13 cellular contexts compared by ENCODE assay signal in genomic region chr2:233841183-233841582, GRCh38. TPM values are rescaled to one million over a fixed set of nuclear protein-coding genes. Genes with fewer than 3 reads are reported as not detected.
A peak's percentile ranks its signal among the peaks of the same experiment; 100 is the strongest.
DNase-seq lines count a peak whose midpoint lies in the region; ATAC-seq and TF ChIP-seq lines count a peak whose summit lies in the region.
"Had no signal": no experiment of that assay in that cellular context is flagged by ENCODE, and none has a peak within 500 bp of the region (broad histone marks: within the 10 kb centered on the region; RNA-seq: fewer than 3 reads in every experiment).

No MANE protein-coding gene starts in this region.

- H3K36me3 ChIP-seq in breast epithelium (no peaks in the 10 kb centered on the region), Loucy (ENCODE audit: insufficient read depth, low read length) (peaks cover 98% of the 10 kb centered on the region), upper lobe of right lung (no peaks in the 10 kb centered on the region)

- no peak for DNase-seq in MCF 10A (ENCODE audit: unreplicated experiment)
- DNase-seq in breast epithelium (ENCODE audit: low spot score in 2 of 2): no peak
- peak; percentile 34 for DNase-seq in chondrocyte (ENCODE audit: low spot score)
- DNase-seq in upper lobe of right lung: peak; percentile 37
- DNase-seq: EL; IMR-90; NCI-H1436 treated with DMSO at 0.1 percent for 48 hours; NCI-H2081; NCI-H524 treated with DMSO at 0.1 percent for 48 hours; NK-92 treated with Interleukin-12 subunit alpha and Interleukin-12 subunit beta, amount 100 ng/mL, for 24 hours had no signal

- H3K4me3 Mint-ChIP-seq in MCF 10A (ENCODE audit: unreplicated experiment) (no peak overlapping the region), chondrocyte (ENCODE audit: unreplicated experiment) (no peak overlapping the region)

- ATAC-seq in upper lobe of right lung (no peak), HG02885 (IDR thresholded peaks at IDR 0.05; ENCODE audit: poor library complexity, unreplicated experiment) (no peak), HG02759 (IDR thresholded peaks at IDR 0.05; ENCODE audit: unreplicated experiment) (no peak)

- peaks cover 50% of the 10 kb centered on the region for H4K20me1 ChIP-seq in Loucy (ENCODE audit: insufficient read depth, low read length, poor library complexity, severe bottlenecking)

- H3K27me3 Mint-ChIP-seq in MCF 10A (ENCODE audit: insufficient read depth, unreplicated experiment): no peaks in the 10 kb centered on the region
- H3K27me3 Mint-ChIP-seq in chondrocyte (ENCODE audit: low read depth): no peaks in the 10 kb centered on the region

- POLR2A ChIA-PET in MCF 10A (lab: Yijun Ruan, JAX): no interaction called here

- H3K9me3 ChIP-seq in breast epithelium (no peaks in the 10 kb centered on the region), Loucy (ENCODE audit: insufficient read depth, low read depth, low read length) (no peaks in the 10 kb centered on the region), upper lobe of right lung (no peaks in the 10 kb centered on the region)

- H3K27ac Mint-ChIP-seq in MCF 10A (ENCODE audit: low read depth, unreplicated experiment) (no peak overlapping the region), chondrocyte (ENCODE audit: unreplicated experiment) (no peak overlapping the region)

- no peak overlapping the region for H3K4me3 ChIP-seq in breast epithelium
- H3K4me3 ChIP-seq in Loucy (ENCODE audit: low read length, poor library complexity, severe bottlenecking): peak overlapping the region; percentile 60
- no peak overlapping the region for H3K4me3 ChIP-seq in upper lobe of right lung

- BruUV-seq in MCF 10A (replicated peaks; lab: Mats Ljungman, UMichigan): TSS peak; percentile 54

- H3K36me3 Mint-ChIP-seq in MCF 10A (ENCODE audit: insufficient read depth, unreplicated experiment): peaks cover 24% of the 10 kb centered on the region
- H3K36me3 Mint-ChIP-seq in chondrocyte (ENCODE audit: low read depth): peaks cover 9% of the 10 kb centered on the region

- H3K9me3 Mint-ChIP-seq in MCF 10A (ENCODE audit: unreplicated experiment) (no peaks in the 10 kb centered on the region), chondrocyte (ENCODE audit: low read depth) (no peaks in the 10 kb centered on the region)

- H3K4me2 ChIP-seq in Loucy (ENCODE audit: low read depth, low read length, poor library complexity, severe bottlenecking): peak overlapping the region; percentile 68

- H3K4me1 Mint-ChIP-seq in MCF 10A (ENCODE audit: insufficient read depth, unreplicated experiment) (peaks cover 5% of the 10 kb centered on the region), chondrocyte (ENCODE audit: low read depth) (peaks cover 6% of the 10 kb centered on the region)

- no peaks in the 10 kb centered on the region for H3K9me2 ChIP-seq in Loucy (replicated peaks; ENCODE audit: low read depth, low read length)

- intact Hi-C loops in MCF 10A (cut with micrococcal nuclease): no loop called here
- intact Hi-C loops in breast epithelium (cut with DNase I; ENCODE audit: low total_unique reads): no loop called here
- intact Hi-C loops in upper lobe of right lung (cut with DNase I): no loop called here

- no peak overlapping the region for H3K27ac ChIP-seq in breast epithelium
- no peak overlapping the region for H3K27ac ChIP-seq in upper lobe of right lung

- TF ChIP-seq CTCF in MCF 10A (IDR thresholded peaks at IDR 0.05; ENCODE audit: unreplicated experiment): no peak
- TF ChIP-seq CTCF in breast epithelium (IDR thresholded peaks at IDR 0.05): no peak
- TF ChIP-seq CTCF in Loucy (conservative IDR thresholded peaks at IDR 0.05; ENCODE audit: low read length): no peak
- no peak for TF ChIP-seq CTCF in chondrocyte (IDR thresholded peaks at IDR 0.05)
- TF ChIP-seq CTCF in upper lobe of right lung (IDR thresholded peaks at IDR 0.05): no peak

- CTCF ChIA-PET in MCF 10A (lab: Yijun Ruan, JAX): interaction anchor here (0.9 kb wide), 1 partner anchor 9 kb away, joined by 3 read pairs; no protein-coding TSS in a partner anchor

- H3F3A ChIP-seq in Loucy (ENCODE audit: low read depth): no peaks in the 10 kb centered on the region

- peaks cover 100% of the 10 kb centered on the region for H3K79me2 ChIP-seq in Loucy (ENCODE audit: insufficient read depth, low read length)

- no peaks in the 10 kb centered on the region for H3K27me3 ChIP-seq in breast epithelium
- no peaks in the 10 kb centered on the region for H3K27me3 ChIP-seq in Loucy (ENCODE audit: insufficient read depth, low read length, poor library complexity, severe bottlenecking)
- H3K27me3 ChIP-seq in upper lobe of right lung: no peaks in the 10 kb centered on the region

- no peaks in the 10 kb centered on the region for H3K4me1 ChIP-seq in breast epithelium
- peaks cover 41% of the 10 kb centered on the region for H3K4me1 ChIP-seq in Loucy (ENCODE audit: insufficient read depth, low read length, poor library complexity, severe bottlenecking)
- H3K4me1 ChIP-seq in upper lobe of right lung: no peaks in the 10 kb centered on the region

- no peak for TF ChIP-seq POLR2A in breast epithelium (IDR thresholded peaks at IDR 0.05)

- H3K9ac ChIP-seq in Loucy (ENCODE audit: low read depth, low read length, poor library complexity, severe bottlenecking): no peak overlapping the region

- no peak overlapping the region for H2AFZ ChIP-seq in Loucy (ENCODE audit: low read length)

RNA-seq across cellular contexts. Expression of gene HJURP, which starts 13.2 kb away (rescaled TPM):
- total RNA-seq in MCF 10A (2022): 12.7 and 29.3 TPM in 2 replicates
- 1 to 10 TPM in 1 of 3 donors, under 1 TPM in 1, not detected in 1; 0.33 to 3.0 TPM for total RNA-seq in breast epithelium
- total RNA-seq in chondrocyte: 6.9 to 9.2 TPM (median 8.2 TPM) in 3 replicates
- 1.2 TPM for total RNA-seq in upper lobe of right lung

Comparison
In these comparisons a context has a peak if more than half of its experiments do, and no peak if none do; other contexts are left out.
1. DNase-seq: peak in chondrocyte (single experiment) and upper lobe of right lung (single experiment); none in MCF 10A (single experiment) and breast epithelium (0 of 2).